10 cellular contexts compared by ENCODE assay signal in the genomic region with DNA sequence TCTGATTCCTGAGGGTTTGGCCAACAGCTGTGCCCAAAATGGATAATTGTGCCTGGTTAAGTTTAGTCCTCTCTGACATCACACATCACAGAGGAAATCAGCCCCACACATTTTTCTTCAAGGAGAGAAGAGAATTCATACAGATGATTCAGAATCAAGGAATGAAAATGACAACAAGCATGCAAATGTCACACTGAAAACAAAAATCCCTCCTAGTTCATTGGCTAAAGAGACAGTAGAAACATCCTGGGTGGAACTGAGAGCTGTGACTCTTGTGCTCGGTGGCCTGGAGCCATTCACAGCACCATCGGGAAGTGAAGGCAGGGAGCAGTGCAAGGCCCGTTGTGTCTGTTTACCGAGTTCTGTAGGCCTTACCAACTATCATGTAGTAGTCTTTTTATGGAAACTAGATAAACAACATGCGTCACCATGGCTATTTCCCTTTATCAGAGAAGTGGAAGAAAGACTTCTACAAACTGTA.
A peak's percentile ranks its signal among the peaks of the same experiment; 100 is the strongest.
DNase-seq lines count a peak whose midpoint lies in the region; ATAC-seq, FAIRE-seq and TF ChIP-seq lines count a peak whose summit lies in the region.
"Had no signal": no experiment of that assay in that cellular context is flagged by ENCODE, and none has a peak within 500 bp of the region (broad histone marks: within the 10 kb centered on the region; RNA-seq: fewer than 3 reads in every experiment).

No MANE protein-coding gene starts in this region.

- H3K9ac ChIP-seq in astrocyte (ENCODE audit: low read length), result peak overlapping the region; percentile 6

- H3K27ac Mint-ChIP-seq in astrocyte (ENCODE audit: unreplicated experiment), result peak overlapping the region; percentile 84
- no peak overlapping the region for H3K27ac Mint-ChIP-seq in activated naive CD4-positive, alpha-beta T cell treated with anti-CD3 and anti-CD28 coated beads, Interleukin-2, amount 50 U/mL, for 72 hours
- no peak overlapping the region for H3K27ac Mint-ChIP-seq in effector memory CD8-positive, alpha-beta T cell

- H3K9me3 Mint-ChIP-seq in astrocyte (ENCODE audit: unreplicated experiment), result no peaks in the 10 kb centered on the region
- H3K9me3 Mint-ChIP-seq in activated naive CD4-positive, alpha-beta T cell treated with anti-CD3 and anti-CD28 coated beads, Interleukin-2, amount 50 U/mL, for 72 hours, result peaks cover 14 to 15% of the 10 kb centered on the region in 2 donors
- peaks cover 3 to 11% of the 10 kb centered on the region in 2 donors for H3K9me3 Mint-ChIP-seq in effector memory CD8-positive, alpha-beta T cell

- H3K4me3 ChIP-seq in astrocyte (ENCODE audit: insufficient read depth, low read depth, low read length) (no peak overlapping the region), hepatocyte (no peak overlapping the region), tibial artery (no peak overlapping the region)
- H3K4me3 ChIP-seq: lower lobe of right lung had no signal

- peaks cover 8% of the 10 kb centered on the region for H3K4me1 Mint-ChIP-seq in astrocyte (ENCODE audit: low read depth, unreplicated experiment)
- H3K4me1 Mint-ChIP-seq in effector memory CD8-positive, alpha-beta T cell (ENCODE audit: low read depth in 2 of 2), result no peaks in the 10 kb centered on the region

- no peaks in the 10 kb centered on the region for H3K27me3 Mint-ChIP-seq in astrocyte (ENCODE audit: low read depth, unreplicated experiment)
- no peaks in the 10 kb centered on the region for H3K27me3 Mint-ChIP-seq in effector memory CD8-positive, alpha-beta T cell

- TF ChIP-seq CTCF in astrocyte (IDR thresholded peaks at IDR 0.05; ENCODE audit: insufficient read depth, low read depth, low read length), result no peak
- no peak for TF ChIP-seq CTCF in hepatocyte (IDR thresholded peaks at IDR 0.05; ENCODE audit: poor library complexity)
- no peak for TF ChIP-seq CTCF in tibial artery (IDR thresholded peaks at IDR 0.05)

- H3K4me3 Mint-ChIP-seq in astrocyte (ENCODE audit: unreplicated experiment), result no peak overlapping the region
- H3K4me3 Mint-ChIP-seq in effector memory CD8-positive, alpha-beta T cell, result no peak overlapping the region

- H3K9me2 ChIP-seq in hepatocyte (replicated peaks; ENCODE audit: insufficient read depth), result no peaks in the 10 kb centered on the region

- H3K36me3 Mint-ChIP-seq in astrocyte (ENCODE audit: low read depth, unreplicated experiment), result no peaks in the 10 kb centered on the region
- no peaks in the 10 kb centered on the region for H3K36me3 Mint-ChIP-seq in activated naive CD4-positive, alpha-beta T cell treated with anti-CD3 and anti-CD28 coated beads, Interleukin-2, amount 50 U/mL, for 72 hours
- no peaks in the 10 kb centered on the region for H3K36me3 Mint-ChIP-seq in effector memory CD8-positive, alpha-beta T cell (ENCODE audit: insufficient read depth)

- WGBS in hepatocyte (ENCODE audit: low lambda C conversion rate, missing lambda C conversion rate), result 57% methylated on average over 5 of the region's 5 CpGs

- peaks cover 9% of the 10 kb centered on the region for H3K4me1 ChIP-seq in astrocyte (ENCODE audit: insufficient read depth, low read length)
- peaks cover 31% of the 10 kb centered on the region for H3K4me1 ChIP-seq in hepatocyte (ENCODE audit: insufficient read depth)
- peaks cover 0 to 17% (median 8%) of the 10 kb centered on the region in 4 donors for H3K4me1 ChIP-seq in tibial artery
- H3K4me1 ChIP-seq: lower lobe of right lung had no signal

- DNase-seq in HS-5 (ENCODE audit: low read depth), result peak; percentile 40
- DNase-seq in astrocyte (ENCODE audit: low read depth), result peak; percentile 67
- peak; percentile 53 for DNase-seq in hepatocyte (ENCODE audit: low spot score)
- no peak for DNase-seq in tibial artery
- DNase-seq in NCI-H1930 (lab: John Stamatoyannopoulos, UW), result no peak
- DNase-seq in NCI-H1694 treated with DMSO at 0.1 percent for 48 hours (lab: John Stamatoyannopoulos, UW), result no peak
- DNase-seq in activated naive CD4-positive, alpha-beta T cell treated with anti-CD3 and anti-CD28 coated beads, Interleukin-2, amount 50 U/mL, for 72 hours (ENCODE audit: low spot score in 2 of 2), result no peak
- DNase-seq in effector memory CD8-positive, alpha-beta T cell, result no peak
- DNase-seq: lower lobe of right lung, NCI-H2171 had no signal

- H3K79me2 ChIP-seq in astrocyte (ENCODE audit: insufficient read depth, low read length) (no peaks in the 10 kb centered on the region), hepatocyte (no peaks in the 10 kb centered on the region)

- H3K27me3 ChIP-seq in astrocyte (ENCODE audit: insufficient read depth, low read length) (no peaks in the 10 kb centered on the region), hepatocyte (no peaks in the 10 kb centered on the region), tibial artery (no peaks in the 10 kb centered on the region)

- H2AFZ ChIP-seq in astrocyte (ENCODE audit: low read depth, low read length) (peak overlapping the region; percentile 43), hepatocyte (no peak overlapping the region)

- no peaks in the 10 kb centered on the region for H3K36me3 ChIP-seq in astrocyte (ENCODE audit: insufficient read depth, low read length)
- H3K36me3 ChIP-seq in hepatocyte (replicated peaks; ENCODE audit: insufficient read depth, low read depth), result no peaks in the 10 kb centered on the region
- no peaks in the 10 kb centered on the region for H3K36me3 ChIP-seq in tibial artery
- H3K36me3 ChIP-seq: lower lobe of right lung had no signal

- peak overlapping the region; percentile 67 for H3K27ac ChIP-seq in astrocyte (ENCODE audit: low read depth, low read length)
- H3K27ac ChIP-seq in hepatocyte, result peak overlapping the region; percentile 82
- peak overlapping the region; percentile 73 to 76 for H3K27ac ChIP-seq in tibial artery
- H3K27ac ChIP-seq: lower lobe of right lung had no signal

- H4K20me1 ChIP-seq in astrocyte (ENCODE audit: insufficient read depth, low read length) (no peaks in the 10 kb centered on the region), hepatocyte (ENCODE audit: insufficient read depth, poor library complexity, severe bottlenecking) (no peaks in the 10 kb centered on the region)

- intact Hi-C loops in tibial artery (cut with DNase I; ENCODE audit: low total_unique reads), result no loop called here

- H3K9me3 ChIP-seq in astrocyte (ENCODE audit: insufficient read depth, low read depth, low read length) (no peaks in the 10 kb centered on the region), hepatocyte (ENCODE audit: low read depth) (no peaks in the 10 kb centered on the region), tibial artery (no peaks in the 10 kb centered on the region)
- H3K9me3 ChIP-seq: lower lobe of right lung had no signal

- H3K4me2 ChIP-seq in astrocyte (ENCODE audit: low read length) (peak overlapping the region; percentile 39), hepatocyte (peak overlapping the region; percentile 35)

- FAIRE-seq in astrocyte (lab: Jason Lieb, UNC), result peak; percentile 93

- ATAC-seq in activated naive CD4-positive, alpha-beta T cell treated with anti-CD3 and anti-CD28 coated beads, Interleukin-2, amount 50 U/mL, for 72 hours, result no peak
- ATAC-seq in effector memory CD8-positive, alpha-beta T cell (replicated peaks), result no peak

Comparison
In these comparisons a context has a peak if more than half of its experiments do, and no peak if none do; other contexts are left out.
1. DNase-seq: peak in HS-5 (single experiment), astrocyte (single experiment) and hepatocyte (single experiment); none in tibial artery (0 of 2), NCI-H1930 (0 of 2), NCI-H1694 treated with DMSO at 0.1 percent for 48 hours (single experiment), activated naive CD4-positive, alpha-beta T cell treated with anti-CD3 and anti-CD28 coated beads, Interleukin-2, amount 50 U/mL, for 72 hours (0 of 2) and effector memory CD8-positive, alpha-beta T cell (0 of 3).
2. Peak in every context shown above with its lines, with median percentiles within 50 percentile points of each other: H3K27ac ChIP-seq.